21 cellular contexts compared by ENCODE assay signal in genomic region chrX:111503594-111503993, GRCh38. TPM values are rescaled to one million over a fixed set of nuclear protein-coding genes. Genes with fewer than 3 reads are reported as not detected.
"Had no signal": no experiment of that assay in that cellular context is flagged by ENCODE, and none has a peak within 500 bp of the region (broad histone marks: within the 10 kb centered on the region; RNA-seq: fewer than 3 reads in every experiment).

No MANE protein-coding gene starts in this region.

- H3K4me2 ChIP-seq: KMS-11 had no signal

- H3K9me3 ChIP-seq: SJCRH30 had no signal

- FAIRE-seq: HTR-8/SVneo had no signal

- H3K4me3 ChIP-seq: SJCRH30 had no signal

- H3K36me3 ChIP-seq: SJCRH30 had no signal

- H3K4me1 ChIP-seq: SJCRH30 had no signal

- ATAC-seq: SK-N-SH treated with all-trans-retinoic acid at 6 μM for 48 hours had no signal

- DNase-seq: Kasumi-1, MM.1S, NCI-H1092 treated with DMSO at 0.1 percent for 48 hours, NCI-H1436, NCI-H187, NCI-H2029, NCI-H2081 treated with DMSO at 0.1 percent for 48 hours, NCI-H2171, NCI-H226, NCI-H510A, NCI-H524 treated with DMSO at 0.1 percent for 48 hours, NCI-H82, SHP77 treated with DMSO at 0.1 percent for 48 hours, SJCRH30, T-helper 1 cell had no signal

- H3K27me3 ChIP-seq: SJCRH30 had no signal

- H3K9ac ChIP-seq: KMS-11 had no signal

- H3K27ac ChIP-seq: HL-60, KMS-11, RWPE1, SJCRH30 had no signal

RNA-seq across cellular contexts. Expression of gene SERTM2, which starts 7.9 kb away (rescaled TPM):
- total RNA-seq: M059J had no signal
